In genomic region chr19:30361107-30361447, GRCh38 we compare ENCODE assay signal across 15 cellular contexts. TPM values are rescaled to one million over a fixed set of nuclear protein-coding genes. Genes with fewer than 3 reads are reported as not detected.
DNase-seq lines count a peak whose midpoint lies in the region; ATAC-seq and TF ChIP-seq lines count a peak whose summit lies in the region.
"Had no signal": no experiment of that assay in that cellular context is flagged by ENCODE, and none has a peak within 500 bp of the region (broad histone marks: within the 10 kb centered on the region; RNA-seq: fewer than 3 reads in every experiment).

No MANE protein-coding gene starts in this region.

- H3K9me3 Mint-ChIP-seq in WTC11: no peaks in the 10 kb centered on the region
- H3K9me3 Mint-ChIP-seq in naive thymus-derived CD4-positive, alpha-beta T cell: peaks cover 0 to 2% (median 0%) of the 10 kb centered on the region in 11 donors
- H3K9me3 Mint-ChIP-seq: CD4-positive, alpha-beta T cell had no signal

- H3K4me1 ChIP-seq in BLaER1 (peaks cover 13% of the 10 kb centered on the region), spleen (peaks cover 0 to 16% (median 9%) of the 10 kb centered on the region in 6 donors)
- H3K4me1 ChIP-seq in naive thymus-derived CD4-positive, alpha-beta T cell (ENCODE audit: control insufficient read depth in 2 of 2, insufficient read depth in 2 of 2, low read length in 2 of 2): no peaks in the 10 kb centered on the region

- H3K27me3 Mint-ChIP-seq in WTC11 (ENCODE audit: low read depth): no peaks in the 10 kb centered on the region; the same call in 1 of the 2 replicates
- H3K27me3 Mint-ChIP-seq in naive thymus-derived CD4-positive, alpha-beta T cell: peaks cover 17 to 49% (median 30%) of the 10 kb centered on the region in 5 donors

- H3K36me3 ChIP-seq in BLaER1 (no peaks in the 10 kb centered on the region), spleen (no peaks in the 10 kb centered on the region)
- no peaks in the 10 kb centered on the region for H3K36me3 ChIP-seq in naive thymus-derived CD4-positive, alpha-beta T cell (ENCODE audit: control insufficient read depth in 2 of 3, insufficient read depth in 3 of 3, low read length in 3 of 3)

- DNase-seq in WTC11 (ENCODE audit: low spot score) (no peak), spleen (no peak), NCI-H446 (lab: John Stamatoyannopoulos, UW) (no peak)
- no peak for DNase-seq in naive thymus-derived CD4-positive, alpha-beta T cell
- DNase-seq: CD4-positive, alpha-beta T cell; DND-41; GF-D8; GM23248; NCI-H1436 treated with DMSO at 0.1 percent for 48 hours; NCI-H2081 treated with DMSO at 0.1 percent for 48 hours; NCI-H2227 treated with DMSO at 0.1 percent for 48 hours; PC-3 had no signal

- TF ChIP-seq CTCF in WTC11 (IDR thresholded peaks at IDR 0.05): no peak
- no peak for TF ChIP-seq CTCF in spleen (IDR thresholded peaks at IDR 0.05 in 8 of 11, conservative IDR thresholded peaks at IDR 0.05 in 3 of 11)

- H3K4me2 ChIP-seq in BLaER1: peak overlapping the region; percentile 27; the same call in 1 of the 2 replicates

- no peak overlapping the region for H3K9ac ChIP-seq in BLaER1
- H3K9ac ChIP-seq: GM23248 had no signal

- peak overlapping the region; percentile 4; the same call in 1 of the 2 replicates for H3K4me3 Mint-ChIP-seq in WTC11
- H3K4me3 Mint-ChIP-seq in naive thymus-derived CD4-positive, alpha-beta T cell: no peak overlapping the region
- H3K4me3 Mint-ChIP-seq: CD4-positive, alpha-beta T cell had no signal

- peaks cover 36% of the 10 kb centered on the region for H3K4me1 Mint-ChIP-seq in WTC11
- peaks cover 0 to 12% (median 0%) of the 10 kb centered on the region in 7 donors for H3K4me1 Mint-ChIP-seq in naive thymus-derived CD4-positive, alpha-beta T cell

- H4K20me1 ChIP-seq in BLaER1: no peaks in the 10 kb centered on the region

- H3K36me3 Mint-ChIP-seq in WTC11: no peaks in the 10 kb centered on the region
- no peaks in the 10 kb centered on the region for H3K36me3 Mint-ChIP-seq in naive thymus-derived CD4-positive, alpha-beta T cell

- WGBS in spleen, 5 donors: 16 to 30% (median 24%) methylated on average over 4 of the region's 4 CpGs

- POLR2A ChIA-PET in WTC11 (lab: Charles Lee): no interaction called here
- POLR2A ChIA-PET in naive thymus-derived CD4-positive, alpha-beta T cell (lab: Charles Lee): no interaction called here

- H3K9me3 ChIP-seq in BLaER1 (no peaks in the 10 kb centered on the region), spleen (no peaks in the 10 kb centered on the region)
- H3K9me3 ChIP-seq in naive thymus-derived CD4-positive, alpha-beta T cell (ENCODE audit: control insufficient read depth in 2 of 3, low read length in 3 of 3): no peaks in the 10 kb centered on the region

- CTCF ChIA-PET in WTC11 (lab: Charles Lee): interaction anchor here (1.5 kb wide), 1 partner anchor 9 kb away, joined by 5 read pairs; no protein-coding TSS in a partner anchor
- CTCF ChIA-PET in naive thymus-derived CD4-positive, alpha-beta T cell (lab: Charles Lee): no interaction called here

- intact Hi-C loops in spleen (cut with DNase I; ENCODE audit: low total_unique reads): no loop called here
- intact Hi-C loops in naive thymus-derived CD4-positive, alpha-beta T cell (cut with micrococcal nuclease): no loop called here

- ATAC-seq in WTC11 (no peak), HG03159 (IDR thresholded peaks at IDR 0.05; ENCODE audit: unreplicated experiment) (no peak)
- ATAC-seq in naive thymus-derived CD4-positive, alpha-beta T cell: no peak
- ATAC-seq: PC-3 had no signal

- no peak overlapping the region; the same call in 1 of the 2 replicates for H3K27ac Mint-ChIP-seq in WTC11
- H3K27ac Mint-ChIP-seq in naive thymus-derived CD4-positive, alpha-beta T cell: no peak overlapping the region
- H3K27ac Mint-ChIP-seq: CD4-positive, alpha-beta T cell had no signal

- H3K27ac ChIP-seq in BLaER1 (no peak overlapping the region), layer of hippocampus (ENCODE audit: low read depth, low read length) (peak overlapping the region; percentile 63), spleen (peak overlapping the region in 5 of 8 donors; percentile 22 to 71 (median 45))
- no peak overlapping the region for H3K27ac ChIP-seq in naive thymus-derived CD4-positive, alpha-beta T cell (ENCODE audit: low read depth, low read length)
- H3K27ac ChIP-seq: GM23248 had no signal

- H3K27me3 ChIP-seq in BLaER1 (peaks cover 28% of the 10 kb centered on the region), layer of hippocampus (ENCODE audit: control insufficient read depth, insufficient read depth, low read length) (no peaks in the 10 kb centered on the region), spleen (replicated peaks in 1 of 7) (peaks cover 0 to 42% (median 0%) of the 10 kb centered on the region in 7 donors)
- H3K27me3 ChIP-seq in naive thymus-derived CD4-positive, alpha-beta T cell (ENCODE audit: control insufficient read depth in 2 of 2, insufficient read depth in 2 of 2, low read length in 2 of 2): no peaks in the 10 kb centered on the region

- H3K4me3 ChIP-seq in BLaER1 (no peak overlapping the region), spleen (peak overlapping the region in 1 of 8 donors; percentile 18)
- no peak overlapping the region for H3K4me3 ChIP-seq in naive thymus-derived CD4-positive, alpha-beta T cell (ENCODE audit: low read length)
- H3K4me3 ChIP-seq: GM23248 had no signal

- no peak for TF ChIP-seq POLR2A in spleen (IDR thresholded peaks at IDR 0.05)

TF ChIP-seq in WTC11, 78 proteins besides CTCF, POLR2A, EP300 and RAD21:
- no peak for TF ChIP-seq SP1 (CRISPR knock-in tag; conservative IDR thresholded peaks at IDR 0.05)
- no peak for TF ChIP-seq PRRX2 (CRISPR knock-in tag; IDR thresholded peaks at IDR 0.05)

RNA-seq across cellular contexts. Expression of gene ZNF536, which starts 11.1 kb away (rescaled TPM):
- total RNA-seq in WTC11 (2021): 0.34 to 0.37 TPM (median 0.35 TPM) in 3 replicates
- 1 to 10 TPM; 1.7 to 4.1 (median 2.6) TPM for total RNA-seq in spleen
- under 1 TPM; 0.13 to 0.64 (median 0.14) TPM for polyA plus RNA-seq in spleen
- total RNA-seq in naive thymus-derived CD4-positive, alpha-beta T cell: not detected
- not detected for polyA plus RNA-seq in naive thymus-derived CD4-positive, alpha-beta T cell
- total RNA-seq: CD4-positive, alpha-beta T cell; PC-3 had no signal

Comparison
In these comparisons a context has a peak if more than half of its experiments do, and no peak if none do; other contexts are left out.
1. H3K27ac ChIP-seq: peak in layer of hippocampus (single experiment) and spleen (5 of 8); none in BLaER1 (single experiment) and naive thymus-derived CD4-positive, alpha-beta T cell (single experiment).